Comparison of ENCODE assay signal across 8 cellular contexts in genomic region chr4:1289232-1290164, GRCh38. TPM values are rescaled to one million over a fixed set of nuclear protein-coding genes. Genes with fewer than 3 reads are reported as not detected.
DNase-seq lines count a peak whose midpoint lies in the region; ATAC-seq and TF ChIP-seq lines count a peak whose summit lies in the region.

Gene MAEA (plus strand): TSS chr4:1289891. CDS start chr4:1289914, 23 bp downstream.

- TSS peak; percentile 99 for BruUV-seq in Panc1 (replicated peaks; lab: Mats Ljungman, UMichigan)

- no peaks in the 10 kb centered on the region for H3K27me3 Mint-ChIP-seq in activated T-cell treated with anti-CD3 and anti-CD28 coated beads, Interleukin-2, amount 50 U/mL, for 4 hours (ENCODE audit: low read depth)

- 1% methylated on average over 94 to 95 of the region's 95 CpGs for WGBS in esophagus, 2 donors

- in situ Hi-C loops in Panc1 (cut with HindIII; ENCODE audit: low pct_unique_long_range_greater_than_20kb, low sequenced_read_pairs), result no loop called here

- no peak for TF ChIP-seq CTCF in Panc1 (IDR thresholded peaks at IDR 0.05)

- peak within 1 kb of the TSS; percentile 66 for H3K9ac ChIP-seq in mucosa of stomach (ENCODE audit: low read length)

- no peaks in the 10 kb centered on the region for H3K27me3 ChIP-seq in Panc1 (ENCODE audit: control insufficient read depth, insufficient read depth, low read length)
- H3K27me3 ChIP-seq in esophagus (ENCODE audit: control insufficient read depth in 1 of 2, insufficient read depth in 2 of 2, low read length in 2 of 2), result no peaks in the 10 kb centered on the region
- H3K27me3 ChIP-seq in mucosa of stomach (ENCODE audit: control insufficient read depth, insufficient read depth, low read length), result no peaks in the 10 kb centered on the region

- peak; percentile 92 for ATAC-seq in GM21723 (IDR thresholded peaks at IDR 0.05; ENCODE audit: unreplicated experiment)
- ATAC-seq in Panc1, result peak; percentile 96
- peak; percentile 96 to 97 for ATAC-seq in activated T-cell treated with anti-CD3 and anti-CD28 coated beads, Interleukin-2, amount 50 U/mL, for 4 hours

- peaks cover 39% of the 10 kb centered on the region for H3K4me1 Mint-ChIP-seq in activated T-cell treated with anti-CD3 and anti-CD28 coated beads, Interleukin-2, amount 50 U/mL, for 4 hours (ENCODE audit: low read depth)

- H3K36me3 Mint-ChIP-seq in activated T-cell treated with anti-CD3 and anti-CD28 coated beads, Interleukin-2, amount 50 U/mL, for 4 hours (ENCODE audit: insufficient read depth), result peaks cover 6% of the 10 kb centered on the region

- H3K36me3 ChIP-seq in Panc1 (ENCODE audit: control insufficient read depth, insufficient read depth, low read length) (no peaks in the 10 kb centered on the region), esophagus (ENCODE audit: control insufficient read depth in 2 of 2, insufficient read depth in 2 of 2, low read length in 1 of 2) (peaks cover 0 to 2% of the 10 kb centered on the region in 2 donors), mucosa of stomach (ENCODE audit: control insufficient read depth, insufficient read depth, low read length) (no peaks in the 10 kb centered on the region)

- peak within 1 kb of the TSS; percentile 92 for H3K4me3 Mint-ChIP-seq in activated T-cell treated with anti-CD3 and anti-CD28 coated beads, Interleukin-2, amount 50 U/mL, for 4 hours

- H3K27ac ChIP-seq in Panc1 (ENCODE audit: low read length) (peak within 1 kb of the TSS; percentile 87), esophagus (ENCODE audit: low read depth in 2 of 2, low read length in 1 of 2) (peak within 1 kb of the TSS; percentile 92 to 93)

- DNase-seq in DMS53 (lab: John Stamatoyannopoulos, UW) (peak; percentile 100), KG1 (lab: John Stamatoyannopoulos, UW) (peak; percentile 95), Panc1 (ENCODE audit: low read depth, low spot score) (peak; percentile 80)
- DNase-seq in activated T-cell treated with anti-CD3 and anti-CD28 coated beads, Interleukin-2, amount 50 U/mL, for 4 hours, result peak; percentile 96
- peak; percentile 92 to 97 for DNase-seq in stimulated activated CD8-positive, alpha-beta memory T cell treated with anti-CD3 and anti-CD28 coated beads, Interleukin-7, amount 100 ng/mL, for 1 hour (ENCODE audit: low read depth in 2 of 2)

- H3K9me3 ChIP-seq in Panc1 (ENCODE audit: control insufficient read depth, insufficient read depth, low read depth, low read length) (no peaks in the 10 kb centered on the region), esophagus (ENCODE audit: control insufficient read depth in 2 of 2, insufficient read depth in 1 of 2, low read depth in 1 of 2, low read length in 1 of 2) (no peaks in the 10 kb centered on the region), mucosa of stomach (ENCODE audit: control insufficient read depth, low read length) (no peaks in the 10 kb centered on the region)

- POLR2A ChIA-PET in Panc1 (lab: Charles Lee), result no interaction called here

- peaks cover 33% of the 10 kb centered on the region for H3K4me1 ChIP-seq in Panc1 (ENCODE audit: control insufficient read depth, insufficient read depth, low read length)
- peaks cover 2 to 18% of the 10 kb centered on the region in 2 donors for H3K4me1 ChIP-seq in esophagus (ENCODE audit: control insufficient read depth in 2 of 2, insufficient read depth in 2 of 2, low read length in 1 of 2)
- H3K4me1 ChIP-seq in mucosa of stomach (ENCODE audit: control insufficient read depth, insufficient read depth, low read length), result peaks cover 24% of the 10 kb centered on the region

- no peaks in the 10 kb centered on the region for H3K9me3 Mint-ChIP-seq in activated T-cell treated with anti-CD3 and anti-CD28 coated beads, Interleukin-2, amount 50 U/mL, for 4 hours

- H3K4me3 ChIP-seq in Panc1 (ENCODE audit: low read depth in 2 of 2, low read length in 2 of 2) (peak within 1 kb of the TSS; percentile 81 to 89), esophagus (ENCODE audit: low read depth in 1 of 2, low read length in 2 of 2) (peak within 1 kb of the TSS; percentile 93 to 99), mucosa of stomach (ENCODE audit: low read length) (peak within 1 kb of the TSS; percentile 85)

- CTCF ChIA-PET in Panc1 (lab: Charles Lee), result no interaction called here

- intact Hi-C loops in Panc1 (cut with micrococcal nuclease; ENCODE audit: unreplicated experiment), result no loop called here

RNA-seq across cellular contexts. Expression of gene MAEA, which starts in this region (rescaled TPM):
- total RNA-seq in Panc1 (2021; ENCODE audit: unreplicated experiment), result 62.3 TPM
- 99.0 TPM for polyA plus RNA-seq in Panc1 (2012; ENCODE audit: insufficient read length)
- 10 to 100 TPM; 61.9 to 66.9 (median 65.3) TPM for total RNA-seq in activated T-cell treated with anti-CD3 and anti-CD28 coated beads, Interleukin-2, amount 50 U/mL, for 4 hours
- polyA plus RNA-seq in esophagus, result 10 to 100 TPM; 43.3 to 54.3 TPM

Comparison
In these comparisons a context has a peak if more than half of its experiments do, and no peak if none do; other contexts are left out.
1. Peak in every context shown above with its lines: DNase-seq, ATAC-seq, H3K4me3 ChIP-seq and H3K27ac ChIP-seq.